ENCODE assay signal across 1 cellular context in the genomic region with DNA sequence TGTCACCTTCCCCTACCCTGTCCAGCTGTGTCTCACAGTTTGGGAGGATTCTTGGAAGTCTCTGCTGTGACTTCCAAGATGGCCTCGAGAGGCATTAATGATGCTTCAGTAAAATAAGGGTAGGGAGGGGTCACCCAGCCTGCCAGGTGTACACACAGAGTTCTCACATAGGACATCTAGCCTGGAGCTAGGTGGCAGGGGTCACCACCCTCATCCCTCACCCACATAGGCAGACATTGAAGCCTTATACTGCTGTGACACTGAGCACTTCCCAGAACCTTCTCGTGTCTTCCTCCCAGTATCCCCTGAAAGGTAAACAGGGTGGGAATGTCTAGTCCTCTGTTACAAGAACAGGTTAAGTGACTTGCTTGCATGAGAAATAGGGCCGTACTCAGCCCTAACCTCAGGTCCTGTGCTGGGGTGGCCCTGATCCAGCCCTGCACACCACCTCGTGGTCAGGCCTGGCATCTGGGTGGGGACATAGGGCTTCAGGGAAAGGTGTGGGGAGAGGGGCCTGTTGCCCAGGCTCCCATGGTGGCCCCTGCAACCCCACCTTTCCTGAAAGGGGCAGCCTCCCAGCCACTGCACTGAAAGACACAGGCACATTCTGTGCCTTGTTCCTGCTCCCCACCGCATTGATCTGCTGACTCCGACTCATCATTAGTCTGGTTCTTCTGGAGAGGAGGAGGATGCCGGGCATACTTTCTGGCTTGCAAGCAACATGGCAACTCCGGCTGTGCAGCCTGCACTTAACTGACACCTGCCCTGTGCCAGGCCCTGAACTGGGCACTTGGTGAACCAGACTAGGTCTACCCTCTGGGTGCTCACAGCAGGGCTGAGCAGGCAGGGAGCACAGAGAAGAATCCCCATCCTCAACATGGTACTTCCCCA.
TF ChIP-seq lines count a peak whose summit lies in the region.

No MANE protein-coding gene starts in this region.

TF ChIP-seq in SK-N-SH, 30 proteins besides CTCF, POLR2A, EP300 and RAD21:
- TF ChIP-seq POLR2AphosphoS5 (IDR thresholded peaks at IDR 0.05; ENCODE audit: low read depth, low read length) (no peak), USF2 (IDR thresholded peaks at IDR 0.05; ENCODE audit: borderline replicate concordance, low read depth, low read length) (no peak)
